8 cellular contexts compared by ENCODE assay signal in the genomic region with DNA sequence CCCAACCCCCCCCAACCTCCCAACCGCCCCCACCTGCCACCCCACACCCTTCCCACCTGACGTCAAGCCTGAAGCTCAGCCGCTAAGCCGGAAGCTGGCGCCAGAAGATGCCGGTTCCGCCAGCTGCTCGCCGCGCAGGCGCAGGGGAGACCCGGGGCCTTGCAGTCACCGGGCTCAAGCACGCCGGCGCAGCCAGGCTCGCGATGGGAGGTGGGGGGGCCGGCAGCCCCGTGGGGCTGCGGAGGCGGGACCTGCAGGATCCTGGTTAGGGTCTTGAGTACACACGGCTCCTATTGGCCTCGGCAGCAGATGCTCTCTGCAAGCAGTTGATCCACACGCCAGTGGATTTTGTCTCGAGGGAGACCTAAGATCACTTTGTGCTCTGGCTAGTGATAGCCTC. TPM values are rescaled to one million over a fixed set of nuclear protein-coding genes. Genes with fewer than 3 reads are reported as not detected.
DNase-seq lines count a peak whose midpoint lies in the region; ATAC-seq and TF ChIP-seq lines count a peak whose summit lies in the region.

TSS of gene LIG4 (minus strand) at position 109 of the 400 bp plus-strand sequence. CDS start 4,268 bp downstream, outside the sequence.

- WGBS in esophagus, 2 donors: 0% methylated on average over 17 to 26 of the region's 26 CpGs

- H3K9me3 ChIP-seq in esophagus (ENCODE audit: control insufficient read depth in 2 of 2, insufficient read depth in 1 of 2, low read depth in 1 of 2, low read length in 1 of 2) (no peaks in the 10 kb centered on the region), mucosa of stomach (ENCODE audit: control insufficient read depth, low read length) (no peaks in the 10 kb centered on the region)

- ATAC-seq in GM21576 (IDR thresholded peaks at IDR 0.05; ENCODE audit: unreplicated experiment): peak; percentile 53

- no peak for TF ChIP-seq EP300 in Ishikawa (IDR thresholded peaks at IDR 0.05; ENCODE audit: borderline replicate concordance)

- DNase-seq in DMS153 (lab: John Stamatoyannopoulos, UW) (peak; percentile 92), OCI-M2 (lab: John Stamatoyannopoulos, UW; ENCODE audit: unreplicated experiment) (peak; percentile 23)
- DNase-seq in activated T-cell treated with anti-CD3 and anti-CD28 coated beads, Interleukin-2, amount 50 U/mL, for 1 hour: peak; percentile 90
- DNase-seq in stimulated activated CD8-positive, alpha-beta memory T cell treated with anti-CD3 and anti-CD28 coated beads, Interleukin-4, amount 100 ng/mL, for 48 hours: peak; percentile 90

- H3K4me1 ChIP-seq in esophagus (ENCODE audit: control insufficient read depth in 2 of 2, insufficient read depth in 2 of 2, low read length in 1 of 2) (peaks cover 0 to 8% of the 10 kb centered on the region in 2 donors), mucosa of stomach (ENCODE audit: control insufficient read depth, insufficient read depth, low read length) (peaks cover 37% of the 10 kb centered on the region)

- H3K27ac ChIP-seq in esophagus (ENCODE audit: low read depth in 2 of 2, low read length in 1 of 2): peak within 1 kb of the TSS in 1 of 2 donors; percentile 52

- H3K4me3 ChIP-seq in esophagus (ENCODE audit: low read depth in 1 of 2, low read length in 2 of 2) (peak within 1 kb of the TSS; percentile 43 to 53), mucosa of stomach (ENCODE audit: low read length) (peak within 1 kb of the TSS; percentile 35)

- peak within 1 kb of the TSS; percentile 60 for H3K9ac ChIP-seq in mucosa of stomach (ENCODE audit: low read length)

- no peak for TF ChIP-seq RAD21 in Ishikawa (IDR thresholded peaks at IDR 0.05; ENCODE audit: low read depth)

- H3K27me3 ChIP-seq in esophagus (ENCODE audit: control insufficient read depth in 1 of 2, insufficient read depth in 2 of 2, low read length in 2 of 2): no peaks in the 10 kb centered on the region
- H3K27me3 ChIP-seq in mucosa of stomach (ENCODE audit: control insufficient read depth, insufficient read depth, low read length): no peaks in the 10 kb centered on the region

- H3K36me3 ChIP-seq in esophagus (ENCODE audit: control insufficient read depth in 2 of 2, insufficient read depth in 2 of 2, low read length in 1 of 2): no peaks in the 10 kb centered on the region
- no peaks in the 10 kb centered on the region for H3K36me3 ChIP-seq in mucosa of stomach (ENCODE audit: control insufficient read depth, insufficient read depth, low read length)

TF ChIP-seq in Ishikawa, 13 proteins besides CTCF, POLR2A, EP300 and RAD21:
- TF ChIP-seq ZBTB7A (IDR thresholded peaks at IDR 0.05; ENCODE audit: low read depth): no peak
- peak; percentile 78 for TF ChIP-seq MAX (IDR thresholded peaks at IDR 0.05)
- TF ChIP-seq TCF12 (IDR thresholded peaks at IDR 0.05; ENCODE audit: low read depth): no peak; the same call in 1 of the 2 replicates
- peak; percentile 32; the same call in 1 of the 2 replicates for TF ChIP-seq EGR1 (IDR thresholded peaks at IDR 0.05)

RNA-seq across cellular contexts. Expression of gene LIG4, which starts in this region (rescaled TPM):
- 1 to 10 TPM; 3.3 to 5.2 TPM for polyA plus RNA-seq in esophagus

Comparison
In these comparisons a context has a peak if more than half of its experiments do, and no peak if none do; other contexts are left out.
1. DNase-seq: peak in every context shown above with its lines; median percentile 92 in DMS153; 90 in activated T-cell treated with anti-CD3 and anti-CD28 coated beads, Interleukin-2, amount 50 U/mL, for 1 hour; 90 in stimulated activated CD8-positive, alpha-beta memory T cell treated with anti-CD3 and anti-CD28 coated beads, Interleukin-4, amount 100 ng/mL, for 48 hours; 23 in OCI-M2.